ENCODE assay signal across 27 cellular contexts in genomic region chr7:94053532-94053931, GRCh38.
"Had no signal": no experiment of that assay in that cellular context is flagged by ENCODE, and none has a peak within 500 bp of the region (broad histone marks: within the 10 kb centered on the region; RNA-seq: fewer than 3 reads in every experiment).

No MANE protein-coding gene starts in this region.

- H3K27ac ChIP-seq: adrenal gland, breast epithelium, foreskin keratinocyte, hepatocyte, neutrophil, ovary, psoas muscle, stomach, suprapubic skin had no signal

- H3K4me2 ChIP-seq: hepatocyte had no signal

- H3K27me3 ChIP-seq: adrenal gland, breast epithelium, foreskin keratinocyte, hepatocyte, neutrophil, ovary, stomach, suprapubic skin, tibial nerve had no signal

- H3K4me1 Mint-ChIP-seq: central memory CD8-positive, alpha-beta T cell had no signal

- H3K27ac Mint-ChIP-seq: activated CD4-positive, alpha-beta T cell treated with anti-CD3 and anti-CD28 coated beads for 36 hours; activated naive CD8-positive, alpha-beta T cell; activated T-helper 2 cell treated with anti-CD3 and anti-CD28 coated beads, Interferon-gamma antibody, Interleukin-2, Interleukin-4, amounts not matched to agents 10 μg/mL and 5 μg/mL and 100 μg/mL, durations not matched to agents 14 hours and 24 hours and 36 hours; natural killer cell treated with Interleukin-12 subunit alpha and Interleukin-12 subunit beta and Interleukin-15 and Interleukin-18, amount 100 ng/mL, for 72 hours had no signal

- H3K36me3 ChIP-seq: adrenal gland, breast epithelium, neutrophil, ovary, stomach, suprapubic skin, tibial nerve had no signal

- H3K4me3 Mint-ChIP-seq: activated CD4-positive, alpha-beta T cell treated with anti-CD3 and anti-CD28 coated beads for 36 hours; activated naive CD8-positive, alpha-beta T cell; central memory CD8-positive, alpha-beta T cell; natural killer cell treated with Interleukin-12 subunit alpha and Interleukin-12 subunit beta and Interleukin-15 and Interleukin-18, amount 100 ng/mL, for 72 hours had no signal

- H3K79me2 ChIP-seq: hepatocyte had no signal

- H3K36me3 Mint-ChIP-seq: activated naive CD8-positive, alpha-beta T cell had no signal

- DNase-seq: activated CD4-positive, alpha-beta T cell treated with anti-CD3 and anti-CD28 coated beads for 36 hours; activated CD4-positive, alpha-beta T cell treated with anti-CD3 and anti-CD28 coated beads, Interleukin-2, amount 50 U/mL, for 4 hours; activated CD8-positive, alpha-beta memory T cell treated with anti-CD3 and anti-CD28 coated beads, Interleukin-2, amount 50 U/mL, for 48 hours; activated naive CD4-positive, alpha-beta T cell; activated T-cell treated with anti-CD3 and anti-CD28 coated beads, Interleukin-2, amount 50 U/mL, for 4 hours; adrenal gland; effector memory CD4-positive, alpha-beta T cell; foreskin keratinocyte; left ventricle myocardium superior; mammary epithelial cell; midbrain; ovary; psoas muscle; right cardiac atrium; stimulated activated CD4-positive, alpha-beta T cell treated with anti-CD3 and anti-CD28 coated beads, Interleukin-1b, Interleukin-23, amount 100 ng/mL, for 48 hours; stomach; T-helper 9 cell had no signal

- H3K9me3 Mint-ChIP-seq: activated T-cell treated with anti-CD3 and anti-CD28 coated beads, Interleukin-2, amount 50 U/mL, for 4 hours; activated T-helper 2 cell treated with anti-CD3 and anti-CD28 coated beads, Interferon-gamma antibody, Interleukin-2, Interleukin-4, amounts not matched to agents 10 μg/mL and 5 μg/mL and 100 μg/mL, durations not matched to agents 14 hours and 24 hours and 36 hours had no signal

- H2AFZ ChIP-seq: hepatocyte had no signal

- H3K4me1 ChIP-seq: adrenal gland, breast epithelium, psoas muscle, stomach, suprapubic skin had no signal

- H3K4me3 ChIP-seq: adrenal gland, breast epithelium, hepatocyte, ovary, psoas muscle, stomach, suprapubic skin, tibial nerve had no signal

- H3K9me3 ChIP-seq: adrenal gland, breast epithelium, neutrophil, ovary, psoas muscle, stomach, suprapubic skin, tibial nerve had no signal

- FAIRE-seq: colon had no signal
